Comparison of ENCODE assay signal across 1 cellular context in genomic region chr2:99141110-99142108, GRCh38.
TF ChIP-seq lines count a peak whose summit lies in the region.

TSS of gene C2orf15 (plus strand) at chr2:99141707. CDS start at chr2:99150559, 8,852 bp downstream.

TF ChIP-seq in WTC11, 78 proteins besides CTCF, POLR2A, EP300 and RAD21 (continued from another document):
- TF ChIP-seq ZNF512 (CRISPR knock-in tag; IDR thresholded peaks at IDR 0.05; ENCODE audit: borderline replicate concordance) (no peak), CDX4 (CRISPR knock-in tag; IDR thresholded peaks at IDR 0.05; ENCODE audit: borderline replicate concordance) (no peak), AFF4 (CRISPR knock-in tag; IDR thresholded peaks at IDR 0.05; ENCODE audit: borderline replicate concordance) (0 out of 2 replicates have a peak, but pooled peaks have one; percentile 18), FOXP1 (CRISPR knock-in tag; IDR thresholded peaks at IDR 0.05; ENCODE audit: borderline replicate concordance) (peak; percentile 30; the same call in 1 of the 2 replicates), ZNF263 (CRISPR knock-in tag; IDR thresholded peaks at IDR 0.05; ENCODE audit: low read depth) (no peak), ZNF532 (CRISPR knock-in tag; IDR thresholded peaks at IDR 0.05; ENCODE audit: borderline replicate concordance) (no peak), ATF3 (CRISPR knock-in tag; conservative IDR thresholded peaks at IDR 0.05) (no peak), MYBL2 (CRISPR knock-in tag; IDR thresholded peaks at IDR 0.05) (peak; percentile 55; the same call in 1 of the 2 replicates), RORB (CRISPR knock-in tag; IDR thresholded peaks at IDR 0.05) (no peak), TP53 (CRISPR knock-in tag; IDR thresholded peaks at IDR 0.05) (peak; percentile 13; the same call in 1 of the 2 replicates), PRRX2 (CRISPR knock-in tag; IDR thresholded peaks at IDR 0.05) (no peak), FOXK1 (CRISPR knock-in tag; IDR thresholded peaks at IDR 0.05) (peak; percentile 71; the same call in 1 of the 2 replicates), ELF4 (CRISPR knock-in tag; IDR thresholded peaks at IDR 0.05; ENCODE audit: low read depth) (no peak), TEAD1 (CRISPR knock-in tag; IDR thresholded peaks at IDR 0.05) (peak; percentile 8; the same call in 1 of the 2 replicates), USF1 (CRISPR knock-in tag; IDR thresholded peaks at IDR 0.05) (peak; percentile 18; the same call in 1 of the 2 replicates), ESRRA (CRISPR knock-in tag; IDR thresholded peaks at IDR 0.05; ENCODE audit: borderline replicate concordance) (peak; percentile 69)
